9 cellular contexts compared by ENCODE assay signal in genomic region chr11:31641477-31642062, GRCh38.
A peak's percentile ranks its signal among the peaks of the same experiment; 100 is the strongest.
DNase-seq lines count a peak whose midpoint lies in the region; ATAC-seq, FAIRE-seq and TF ChIP-seq lines count a peak whose summit lies in the region.
"Had no signal": no experiment of that assay in that cellular context is flagged by ENCODE, and none has a peak within 500 bp of the region (broad histone marks: within the 10 kb centered on the region; RNA-seq: fewer than 3 reads in every experiment).

No MANE protein-coding gene starts in this region.

- FAIRE-seq in RCC 7860 (lab: Jason Lieb, UNC) = no peak
- FAIRE-seq: GM18507 had no signal

- H3K27ac Mint-ChIP-seq in natural killer cell = no peak overlapping the region
- H3K27ac Mint-ChIP-seq in natural killer cell treated with Interleukin-12 subunit alpha and Interleukin-12 subunit beta and Interleukin-15 and Interleukin-18, amount 100 ng/mL, for 72 hours = no peak overlapping the region
- no peak overlapping the region for H3K27ac Mint-ChIP-seq in neural progenitor cell

- H3K79me2 ChIP-seq in neural progenitor cell (ENCODE audit: low read depth) = no peaks in the 10 kb centered on the region

- intact Hi-C loops in natural killer cell (cut with micrococcal nuclease) = no loop called here

- no peaks in the 10 kb centered on the region for H3K9me3 ChIP-seq in neural progenitor cell (ENCODE audit: low read depth)

- peaks cover 17% of the 10 kb centered on the region for H3K4me1 ChIP-seq in neural progenitor cell

- H3K36me3 Mint-ChIP-seq in natural killer cell (no peaks in the 10 kb centered on the region), neural progenitor cell (no peaks in the 10 kb centered on the region)
- no peaks in the 10 kb centered on the region for H3K36me3 Mint-ChIP-seq in natural killer cell treated with Interleukin-12 subunit alpha and Interleukin-12 subunit beta and Interleukin-15 and Interleukin-18, amount 100 ng/mL, for 72 hours

- DNase-seq in natural killer cell = no peak
- DNase-seq in natural killer cell treated with Interleukin-12 subunit alpha and Interleukin-12 subunit beta and Interleukin-15 and Interleukin-18, amount 100 ng/mL, for 72 hours (ENCODE audit: low spot score) = no peak
- peak; percentile 78 for DNase-seq in NCI-H2227 (lab: John Stamatoyannopoulos, UW; ENCODE audit: unreplicated experiment)
- peak; percentile 36 for DNase-seq in cerebellum (ENCODE audit: low spot score)
- peak; percentile 74 for DNase-seq in neural progenitor cell (ENCODE audit: low spot score)
- no peak for DNase-seq in MV-4-11 (lab: John Stamatoyannopoulos, UW)
- DNase-seq in RCC 7860 (ENCODE audit: low spot score) = no peak
- no peak for DNase-seq in T1000 (lab: John Stamatoyannopoulos, UW)

- no peak overlapping the region for H3K27ac ChIP-seq in neural progenitor cell

- H2AFZ ChIP-seq in neural progenitor cell (replicated peaks) = no peak overlapping the region

- TF ChIP-seq CTCF in natural killer cell (IDR thresholded peaks at IDR 0.05) (peak; percentile 10), neural progenitor cell (IDR thresholded peaks at IDR 0.05) (peak; percentile 81)

- H3K9me3 Mint-ChIP-seq in natural killer cell = no peaks in the 10 kb centered on the region
- no peaks in the 10 kb centered on the region for H3K9me3 Mint-ChIP-seq in natural killer cell treated with Interleukin-12 subunit alpha and Interleukin-12 subunit beta and Interleukin-15 and Interleukin-18, amount 100 ng/mL, for 72 hours
- H3K9me3 Mint-ChIP-seq in neural progenitor cell = no peaks in the 10 kb centered on the region

- no peak for ATAC-seq in natural killer cell
- no peak for ATAC-seq in natural killer cell treated with Interleukin-12 subunit alpha and Interleukin-12 subunit beta and Interleukin-15 and Interleukin-18, amount 100 ng/mL, for 72 hours

- peaks cover 18% of the 10 kb centered on the region for H3F3A ChIP-seq in neural progenitor cell (ENCODE audit: low read depth)

- no peaks in the 10 kb centered on the region for H3K36me3 ChIP-seq in neural progenitor cell

- H3K27me3 ChIP-seq in neural progenitor cell = no peaks in the 10 kb centered on the region

- H3K27me3 Mint-ChIP-seq in natural killer cell (ENCODE audit: low read depth in 2 of 2) (no peaks in the 10 kb centered on the region), neural progenitor cell (ENCODE audit: insufficient read depth, low read depth) (no peaks in the 10 kb centered on the region)
- no peaks in the 10 kb centered on the region for H3K27me3 Mint-ChIP-seq in natural killer cell treated with Interleukin-12 subunit alpha and Interleukin-12 subunit beta and Interleukin-15 and Interleukin-18, amount 100 ng/mL, for 72 hours

- no peak overlapping the region for H3K4me2 ChIP-seq in neural progenitor cell

- no peak overlapping the region for H3K9ac ChIP-seq in neural progenitor cell

- H3K4me3 Mint-ChIP-seq in natural killer cell (no peak overlapping the region), neural progenitor cell (no peak overlapping the region)
- no peak overlapping the region for H3K4me3 Mint-ChIP-seq in natural killer cell treated with Interleukin-12 subunit alpha and Interleukin-12 subunit beta and Interleukin-15 and Interleukin-18, amount 100 ng/mL, for 72 hours

- H4K20me1 ChIP-seq in neural progenitor cell (ENCODE audit: low read depth) = no peaks in the 10 kb centered on the region

- H3K4me1 Mint-ChIP-seq in natural killer cell (no peaks in the 10 kb centered on the region), neural progenitor cell (peaks cover 45% of the 10 kb centered on the region)
- H3K4me1 Mint-ChIP-seq in natural killer cell treated with Interleukin-12 subunit alpha and Interleukin-12 subunit beta and Interleukin-15 and Interleukin-18, amount 100 ng/mL, for 72 hours (ENCODE audit: low read depth in 2 of 2) = no peaks in the 10 kb centered on the region

- H3K4me3 ChIP-seq in neural progenitor cell = no peak overlapping the region

Comparison
In these comparisons a context has a peak if more than half of its experiments do, and no peak if none do; other contexts are left out.
1. DNase-seq: peak in NCI-H2227 (single experiment), cerebellum (single experiment) and neural progenitor cell (single experiment); none in natural killer cell (single experiment), natural killer cell treated with Interleukin-12 subunit alpha and Interleukin-12 subunit beta and Interleukin-15 and Interleukin-18, amount 100 ng/mL, for 72 hours (single experiment), MV-4-11 (single experiment), RCC 7860 (single experiment) and T1000 (single experiment).